In the genomic region with DNA sequence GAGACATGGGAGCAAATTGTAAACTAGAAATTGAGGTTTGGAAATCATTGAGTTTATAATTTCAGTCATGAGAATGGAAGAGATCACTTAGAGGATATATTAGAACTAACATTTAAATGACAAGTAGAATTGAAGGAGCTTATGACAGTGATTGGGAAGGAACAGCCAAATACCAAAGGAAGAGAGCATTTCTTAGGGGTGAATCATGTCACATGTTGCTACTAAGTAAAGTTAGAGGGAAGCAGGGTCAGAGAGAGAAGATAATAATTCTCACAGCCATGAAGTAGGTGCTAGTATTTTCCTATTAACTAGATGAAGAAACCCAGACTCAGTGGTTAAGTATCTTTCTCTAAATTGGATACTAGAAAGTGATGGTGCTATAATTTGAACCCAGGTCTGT, we compare ENCODE assay signal across 1 cellular context.
TF ChIP-seq lines count a peak whose summit lies in the region.

No MANE protein-coding gene starts in this region.

TF ChIP-seq in HCT116, 20 proteins besides CTCF, POLR2A, EP300 and RAD21 (continued from another document):
- TF ChIP-seq REST (IDR thresholded peaks at IDR 0.05; ENCODE audit: low read depth), result no peak
